Comparison of ENCODE assay signal across 8 cellular contexts in the genomic region with DNA sequence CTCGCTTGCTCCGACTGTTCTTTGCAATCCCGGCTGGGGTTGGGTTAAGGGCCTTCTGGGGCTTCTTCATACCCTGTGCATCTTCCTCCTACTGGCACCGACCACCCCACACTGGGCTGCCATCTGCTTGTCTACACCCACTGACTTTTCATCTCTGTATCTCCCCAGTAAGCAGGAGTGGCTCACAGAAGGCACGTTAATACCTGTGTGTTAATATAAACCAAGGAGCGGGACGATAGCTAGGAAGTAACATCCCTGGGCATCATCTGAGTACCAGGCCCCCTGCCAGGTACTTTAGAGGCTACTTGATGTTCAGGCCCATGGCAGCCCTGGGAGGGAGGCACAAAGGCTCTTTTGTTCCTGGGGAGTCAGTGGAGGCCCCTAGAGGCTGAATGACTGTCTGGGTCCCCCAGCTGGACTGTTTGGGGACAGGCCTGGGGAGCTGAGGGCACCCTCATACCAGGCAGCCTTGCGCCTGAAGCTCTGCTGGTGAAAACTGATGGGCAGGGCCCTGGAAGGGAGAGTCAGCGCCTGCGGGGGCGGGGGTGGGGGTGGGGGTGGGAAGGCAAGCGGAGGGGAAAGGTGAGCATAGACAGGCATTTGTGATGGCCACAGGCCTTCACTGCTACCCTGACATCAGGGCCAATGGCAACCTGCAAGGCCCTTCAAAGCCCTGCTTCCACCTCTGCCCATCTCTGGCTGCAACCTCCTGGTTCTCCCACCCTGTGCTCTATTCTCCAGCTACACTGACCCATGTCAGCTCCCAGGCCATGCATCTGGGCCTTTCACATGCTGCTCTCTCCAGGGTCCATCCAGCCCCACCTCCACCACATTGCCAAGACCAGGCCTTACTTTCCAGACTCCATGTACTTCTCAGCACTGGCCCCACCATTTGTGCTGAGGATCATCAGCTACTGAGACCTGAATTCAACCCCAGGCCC. TPM values are rescaled to one million over a fixed set of nuclear protein-coding genes. Genes with fewer than 3 reads are reported as not detected.
DNase-seq lines count a peak whose midpoint lies in the region; ATAC-seq, FAIRE-seq and TF ChIP-seq lines count a peak whose summit lies in the region.

No MANE protein-coding gene starts in this region.

- TF ChIP-seq POLR2A in H54 (IDR thresholded peaks at IDR 0.05; ENCODE audit: low read depth, low read length) = no peak

- ATAC-seq in stimulated activated memory B cell treated with anti-CD40 and anti-IgM and Interleukin-4, amounts not matched to agents 10 μg/mL and 1 μg/mL and 100 μg/mL, for 72 hours = peak; percentile 8
- no peak for ATAC-seq in HG02623 (IDR thresholded peaks at IDR 0.05; ENCODE audit: unreplicated experiment)

- H3K4me3 ChIP-seq in AG10803 (ENCODE audit: low read length) = peak overlapping the region; percentile 67
- peak overlapping the region; percentile 18 for H3K4me3 ChIP-seq in iPS-18a (ENCODE audit: low read length)

- H3K27me3 ChIP-seq in iPS-18a (ENCODE audit: control insufficient read depth, insufficient read depth, low read length) = no peaks in the 10 kb centered on the region

- H3K4me1 Mint-ChIP-seq in activated T-helper 1 cell treated with anti-CD3 and anti-CD28 coated beads, Interleukin-12 subunit alpha, Interleukin-12 subunit beta, Interleukin-2, Interleukin-4 antibody, amounts not matched to agents 30 ng/mL and 10 ng/mL and 1 ng/mL, durations not matched to agents 14 hours and 24 hours and 36 hours (ENCODE audit: low read depth) = peaks cover 6% of the 10 kb centered on the region
- H3K4me1 Mint-ChIP-seq in stimulated activated memory B cell treated with anti-CD40 and anti-IgM and Interleukin-4, amounts not matched to agents 10 μg/mL and 1 μg/mL and 100 μg/mL, for 72 hours = peaks cover 8% of the 10 kb centered on the region

- TF ChIP-seq CTCF in AG10803 (conservative IDR thresholded peaks at IDR 0.05; ENCODE audit: low read length) = no peak

- no peaks in the 10 kb centered on the region for H3K9me3 Mint-ChIP-seq in activated T-helper 1 cell treated with anti-CD3 and anti-CD28 coated beads, Interleukin-12 subunit alpha, Interleukin-12 subunit beta, Interleukin-2, Interleukin-4 antibody, amounts not matched to agents 30 ng/mL and 10 ng/mL and 1 ng/mL, durations not matched to agents 14 hours and 24 hours and 36 hours
- H3K9me3 Mint-ChIP-seq in stimulated activated memory B cell treated with anti-CD40 and anti-IgM and Interleukin-4, amounts not matched to agents 10 μg/mL and 1 μg/mL and 100 μg/mL, for 72 hours = no peaks in the 10 kb centered on the region

- DNase-seq in AG10803 (ENCODE audit: low read depth) (no peak), H54 (ENCODE audit: insufficient read length, low spot score) (no peak), activated gamma-delta T cell treated with Interleukin-2 at 50 U/mL for 16 hours (no peak)
- no peak for DNase-seq in activated T-helper 1 cell treated with anti-CD3 and anti-CD28 coated beads, Interleukin-12 subunit alpha, Interleukin-12 subunit beta, Interleukin-2, Interleukin-4 antibody, amounts not matched to agents 30 ng/mL and 10 ng/mL and 1 ng/mL, durations not matched to agents 14 hours and 24 hours and 36 hours (ENCODE audit: low spot score)
- DNase-seq in stimulated activated naive CD4-positive, alpha-beta T cell treated with Interleukin-2 at 50 U/mL for 16 hours (lab: John Stamatoyannopoulos, UW) = no peak

- intact Hi-C loops in activated T-helper 1 cell treated with anti-CD3 and anti-CD28 coated beads, Interleukin-12 subunit alpha, Interleukin-12 subunit beta, Interleukin-2, Interleukin-4 antibody, amounts not matched to agents 30 ng/mL and 10 ng/mL and 1 ng/mL, durations not matched to agents 14 hours and 24 hours and 36 hours (cut with micrococcal nuclease) = loop anchor here (1.0 to 10.0 kb wide), 11 partner anchors 21 to 589 kb away; a partner anchor contains a TSS

- H3K4me1 ChIP-seq in iPS-18a (ENCODE audit: control insufficient read depth, low read depth, low read length) = peaks cover 8% of the 10 kb centered on the region

- H3K9ac ChIP-seq in iPS-18a (ENCODE audit: low read length) = peak overlapping the region; percentile 9

- H3K36me3 ChIP-seq in iPS-18a (ENCODE audit: control insufficient read depth, low read depth, low read length) = no peaks in the 10 kb centered on the region

- H3K4me3 Mint-ChIP-seq in activated T-helper 1 cell treated with anti-CD3 and anti-CD28 coated beads, Interleukin-12 subunit alpha, Interleukin-12 subunit beta, Interleukin-2, Interleukin-4 antibody, amounts not matched to agents 30 ng/mL and 10 ng/mL and 1 ng/mL, durations not matched to agents 14 hours and 24 hours and 36 hours = peak overlapping the region; percentile 60
- H3K4me3 Mint-ChIP-seq in stimulated activated memory B cell treated with anti-CD40 and anti-IgM and Interleukin-4, amounts not matched to agents 10 μg/mL and 1 μg/mL and 100 μg/mL, for 72 hours = peak overlapping the region; percentile 72

- H3K27ac Mint-ChIP-seq in activated T-helper 1 cell treated with anti-CD3 and anti-CD28 coated beads, Interleukin-12 subunit alpha, Interleukin-12 subunit beta, Interleukin-2, Interleukin-4 antibody, amounts not matched to agents 30 ng/mL and 10 ng/mL and 1 ng/mL, durations not matched to agents 14 hours and 24 hours and 36 hours = peak overlapping the region; percentile 67
- H3K27ac Mint-ChIP-seq in stimulated activated memory B cell treated with anti-CD40 and anti-IgM and Interleukin-4, amounts not matched to agents 10 μg/mL and 1 μg/mL and 100 μg/mL, for 72 hours = peak overlapping the region; percentile 85

- H3K9me3 ChIP-seq in iPS-18a (ENCODE audit: control insufficient read depth, low read depth, low read length) = no peaks in the 10 kb centered on the region

- no peaks in the 10 kb centered on the region for H3K27me3 Mint-ChIP-seq in activated T-helper 1 cell treated with anti-CD3 and anti-CD28 coated beads, Interleukin-12 subunit alpha, Interleukin-12 subunit beta, Interleukin-2, Interleukin-4 antibody, amounts not matched to agents 30 ng/mL and 10 ng/mL and 1 ng/mL, durations not matched to agents 14 hours and 24 hours and 36 hours (ENCODE audit: insufficient read depth)
- no peaks in the 10 kb centered on the region for H3K27me3 Mint-ChIP-seq in stimulated activated memory B cell treated with anti-CD40 and anti-IgM and Interleukin-4, amounts not matched to agents 10 μg/mL and 1 μg/mL and 100 μg/mL, for 72 hours

- FAIRE-seq in H54 (lab: Jason Lieb, UNC) = peak; percentile 6

- H3K27ac ChIP-seq in iPS-18a (ENCODE audit: low read length) = no peak overlapping the region

- H3K36me3 Mint-ChIP-seq in activated T-helper 1 cell treated with anti-CD3 and anti-CD28 coated beads, Interleukin-12 subunit alpha, Interleukin-12 subunit beta, Interleukin-2, Interleukin-4 antibody, amounts not matched to agents 30 ng/mL and 10 ng/mL and 1 ng/mL, durations not matched to agents 14 hours and 24 hours and 36 hours (ENCODE audit: low read depth) = no peaks in the 10 kb centered on the region
- H3K36me3 Mint-ChIP-seq in stimulated activated memory B cell treated with anti-CD40 and anti-IgM and Interleukin-4, amounts not matched to agents 10 μg/mL and 1 μg/mL and 100 μg/mL, for 72 hours = no peaks in the 10 kb centered on the region

RNA-seq across cellular contexts. Expression of a gene that starts 34.2 kb away (rescaled TPM):
- 0.31 and 1.1 TPM in 2 replicates for total RNA-seq in activated T-helper 1 cell treated with anti-CD3 and anti-CD28 coated beads, Interleukin-12 subunit alpha, Interleukin-12 subunit beta, Interleukin-2, Interleukin-4 antibody, amounts not matched to agents 30 ng/mL and 10 ng/mL and 1 ng/mL, durations not matched to agents 14 hours and 24 hours and 36 hours

RNA-seq across cellular contexts. Expression of a gene that starts 45.3 kb away (rescaled TPM):
- 109 and 110 TPM in 2 replicates for total RNA-seq in activated T-helper 1 cell treated with anti-CD3 and anti-CD28 coated beads, Interleukin-12 subunit alpha, Interleukin-12 subunit beta, Interleukin-2, Interleukin-4 antibody, amounts not matched to agents 30 ng/mL and 10 ng/mL and 1 ng/mL, durations not matched to agents 14 hours and 24 hours and 36 hours
